1 cellular context compared by ENCODE assay signal in the genomic region with DNA sequence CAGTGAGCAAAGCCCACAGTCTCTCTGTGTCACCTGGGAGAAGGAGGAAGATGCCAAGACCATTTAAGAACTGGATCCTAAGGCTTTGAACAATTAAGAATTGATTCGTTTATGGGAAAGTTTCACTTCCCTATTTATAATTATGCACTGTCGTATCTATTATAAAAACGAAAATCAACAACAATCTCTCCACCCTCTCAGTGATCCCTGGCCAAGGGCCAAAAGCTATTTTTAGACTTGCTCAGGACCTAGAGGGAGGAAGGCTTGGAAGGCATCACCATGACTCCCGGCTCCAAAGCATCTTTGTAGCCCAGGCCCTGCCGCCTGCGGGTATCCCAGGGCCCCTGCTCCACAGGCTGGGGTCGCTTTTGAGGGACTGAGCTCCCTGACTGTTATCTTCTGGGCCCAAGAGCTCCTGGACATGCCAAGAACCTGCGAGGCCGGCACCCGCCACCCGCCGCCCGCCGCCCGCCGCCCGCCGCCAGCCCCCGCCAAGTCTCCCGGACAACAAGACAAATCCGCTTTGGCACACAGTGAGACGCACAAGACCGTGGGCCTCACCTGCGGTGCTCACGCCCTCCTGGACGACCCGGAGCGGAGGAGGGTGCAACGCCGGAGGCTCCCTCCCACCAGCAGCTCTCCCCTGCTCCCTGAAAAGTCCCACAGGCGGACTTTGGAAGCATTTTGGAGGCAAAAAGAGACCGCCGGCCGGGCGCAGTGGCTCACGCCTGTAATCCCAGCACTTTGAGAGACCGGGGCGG.
TF ChIP-seq lines count a peak whose summit lies in the region.

No MANE protein-coding gene starts in this region.

TF ChIP-seq in H1, 55 proteins besides CTCF, POLR2A, EP300 and RAD21:
- 0 out of 2 replicates have a peak, but pooled peaks have one; percentile 7 for TF ChIP-seq PHF8 (conservative IDR thresholded peaks at IDR 0.05; ENCODE audit: low read depth, low read length)
- TF ChIP-seq, protein P1, sequence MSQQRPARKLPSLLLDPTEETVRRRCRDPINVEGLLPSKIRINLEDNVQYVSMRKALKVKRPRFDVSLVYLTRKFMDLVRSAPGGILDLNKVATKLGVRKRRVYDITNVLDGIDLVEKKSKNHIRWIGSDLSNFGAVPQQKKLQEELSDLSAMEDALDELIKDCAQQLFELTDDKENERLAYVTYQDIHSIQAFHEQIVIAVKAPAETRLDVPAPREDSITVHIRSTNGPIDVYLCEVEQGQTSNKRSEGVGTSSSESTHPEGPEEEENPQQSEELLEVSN (IDR thresholded peaks at IDR 0.05), result 0 out of 2 replicates have a peak, but pooled peaks have one; percentile 6
- no peak for TF ChIP-seq SAP30 (IDR thresholded peaks at IDR 0.05; ENCODE audit: insufficient read depth, insufficient replicate concordance, low read length)
